ENCODE assay signal across 9 cellular contexts in the genomic region with DNA sequence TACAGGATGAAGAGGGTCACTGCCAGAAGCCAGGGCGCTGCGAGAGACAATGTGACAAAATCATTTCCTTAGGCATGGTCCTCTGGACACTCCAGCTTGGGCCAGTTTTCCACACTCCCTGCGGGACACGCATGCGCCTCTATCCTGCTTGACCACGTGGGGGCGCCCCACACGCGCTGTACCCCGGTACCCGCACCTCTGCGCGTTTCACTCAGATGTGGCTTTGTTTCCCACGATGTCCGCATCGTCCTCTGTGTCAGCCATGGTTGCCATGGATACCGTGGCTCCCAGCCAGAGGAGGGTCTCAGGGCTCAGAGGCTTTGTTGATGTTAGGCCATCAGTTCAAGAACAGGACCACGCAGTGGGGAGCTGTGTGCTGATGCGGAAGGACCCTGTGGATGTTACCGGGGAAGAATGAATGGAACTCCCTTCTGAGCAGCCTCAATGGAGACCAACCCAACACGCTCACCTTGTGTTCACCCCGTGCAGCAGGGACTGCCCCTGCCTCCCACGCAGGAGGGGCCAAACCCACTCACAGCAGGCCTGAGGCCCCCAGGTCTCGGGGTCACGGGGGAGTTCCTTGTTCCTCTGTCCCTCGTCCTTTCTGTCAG.
A peak's percentile ranks its signal among the peaks of the same experiment; 100 is the strongest.
DNase-seq lines count a peak whose midpoint lies in the region; ATAC-seq and TF ChIP-seq lines count a peak whose summit lies in the region.
"Had no signal": no experiment of that assay in that cellular context is flagged by ENCODE, and none has a peak within 500 bp of the region (broad histone marks: within the 10 kb centered on the region; RNA-seq: fewer than 3 reads in every experiment).

No MANE protein-coding gene starts in this region.

- intact Hi-C loops in dorsolateral prefrontal cortex (cut with DNase I): loop anchor here (5.0 to 10.0 kb wide), 2 partner anchors 115 to 162 kb away; no protein-coding TSS in a partner anchor

- H3K27me3 ChIP-seq in dorsolateral prefrontal cortex: peaks cover 0 to 4% (median 0%) of the 10 kb centered on the region in 45 donors
- H3K27me3 ChIP-seq in mesenchymal stem cell (ENCODE audit: control insufficient read depth in 1 of 2, insufficient read depth in 1 of 2, low read length in 2 of 2): peaks cover 50 to 76% of the 10 kb centered on the region in 2 experiments

- peaks cover 20% of the 10 kb centered on the region for H3K4me1 Mint-ChIP-seq in stimulated activated effector memory CD8-positive, alpha-beta T cell treated with anti-CD3 and anti-CD28 coated beads, Interleukin-12 subunit alpha, Interleukin-12 subunit beta, amount 100 ng/mL, for 72 hours

- no peak overlapping the region for H3K14ac ChIP-seq in mesenchymal stem cell (ENCODE audit: low read length in 2 of 2)

- peak; percentile 47 to 84 (median 75) for TF ChIP-seq CTCF in dorsolateral prefrontal cortex (IDR thresholded peaks at IDR 0.05 in 54 of 56, conservative IDR thresholded peaks at IDR 0.05 in 2 of 56; ENCODE audit: low read depth in 1 of 56, partially characterized antibody in 56 of 56)

- H3K4me1 ChIP-seq in mesenchymal stem cell (ENCODE audit: control insufficient read depth, insufficient read depth, low read depth, low read length): no peaks in the 10 kb centered on the region

- no peaks in the 10 kb centered on the region for H3K36me3 ChIP-seq in mesenchymal stem cell (ENCODE audit: control insufficient read depth in 1 of 2, insufficient read depth in 2 of 2, low read depth in 1 of 2, low read length in 2 of 2)

- H3K79me1 ChIP-seq in mesenchymal stem cell (replicated peaks; ENCODE audit: low read length, poor library complexity, severe bottlenecking): no peaks in the 10 kb centered on the region

- no peak overlapping the region for H2AFZ ChIP-seq in mesenchymal stem cell (ENCODE audit: low read depth, low read length)

- WGBS in mesenchymal stem cell: 25% methylated on average over 26 of the region's 26 CpGs

- H4K91ac ChIP-seq in mesenchymal stem cell (ENCODE audit: low read length): no peak overlapping the region

- H3K9ac ChIP-seq in mesenchymal stem cell (ENCODE audit: low read length): no peak overlapping the region

- H3K27ac ChIP-seq in dorsolateral prefrontal cortex: no peak overlapping the region
- no peak overlapping the region for H3K27ac ChIP-seq in mesenchymal stem cell (ENCODE audit: low read length, poor library complexity, severe bottlenecking)

- ATAC-seq in stimulated activated effector memory CD8-positive, alpha-beta T cell treated with anti-CD3 and anti-CD28 coated beads, Interleukin-12 subunit alpha, Interleukin-12 subunit beta, amount 100 ng/mL, for 72 hours: peak; percentile 69
- no peak for ATAC-seq in GM18498 (IDR thresholded peaks at IDR 0.05; ENCODE audit: unreplicated experiment)

- no peaks in the 10 kb centered on the region for H3K9me3 ChIP-seq in mesenchymal stem cell (ENCODE audit: control insufficient read depth, low read length)

- no peak overlapping the region for H3K4me3 Mint-ChIP-seq in stimulated activated effector memory CD8-positive, alpha-beta T cell treated with anti-CD3 and anti-CD28 coated beads, Interleukin-12 subunit alpha, Interleukin-12 subunit beta, amount 100 ng/mL, for 72 hours

- H2BK5ac ChIP-seq in mesenchymal stem cell (ENCODE audit: low read depth, low read length, poor library complexity, severe bottlenecking): no peak overlapping the region

- no peak overlapping the region for H2BK12ac ChIP-seq in mesenchymal stem cell (ENCODE audit: low read length in 2 of 2)

- no peak overlapping the region for H3K4ac ChIP-seq in mesenchymal stem cell (ENCODE audit: low read depth in 1 of 2, low read length in 2 of 2)

- no peak overlapping the region for H2BK15ac ChIP-seq in mesenchymal stem cell (ENCODE audit: low read depth, poor library complexity, severe bottlenecking)

- no peaks in the 10 kb centered on the region for H3K36me3 Mint-ChIP-seq in stimulated activated effector memory CD8-positive, alpha-beta T cell treated with anti-CD3 and anti-CD28 coated beads, Interleukin-12 subunit alpha, Interleukin-12 subunit beta, amount 100 ng/mL, for 72 hours
- H3K36me3 Mint-ChIP-seq: CD8-positive, alpha-beta memory T cell had no signal

- no peak overlapping the region for H2BK120ac ChIP-seq in mesenchymal stem cell (ENCODE audit: low read depth, low read length)

- no peak overlapping the region for H3K18ac ChIP-seq in mesenchymal stem cell (ENCODE audit: low read depth in 1 of 2, low read length in 2 of 2)

- H3K4me3 ChIP-seq in dorsolateral prefrontal cortex (peak overlapping the region in 9 of 59 donors; percentile 2 to 29 (median 24)), mesenchymal stem cell (ENCODE audit: insufficient read depth in 1 of 2, low read depth in 1 of 2, low read length in 2 of 2) (no peak overlapping the region)

- no peak overlapping the region for H3K27ac Mint-ChIP-seq in stimulated activated effector memory CD8-positive, alpha-beta T cell treated with anti-CD3 and anti-CD28 coated beads, Interleukin-12 subunit alpha, Interleukin-12 subunit beta, amount 100 ng/mL, for 72 hours

- H2AK5ac ChIP-seq in mesenchymal stem cell (ENCODE audit: low read length, severe bottlenecking): no peak overlapping the region

- H3K4me2 ChIP-seq in mesenchymal stem cell (ENCODE audit: low read length, poor library complexity, severe bottlenecking): no peak overlapping the region

- no peak overlapping the region for H3K23ac ChIP-seq in mesenchymal stem cell (ENCODE audit: low read length in 2 of 2)

- H4K8ac ChIP-seq in mesenchymal stem cell (ENCODE audit: low read length): no peak overlapping the region

- DNase-seq in DMS79 treated with DMSO at 0.1 percent for 48 hours (lab: John Stamatoyannopoulos, UW) (peak; percentile 61), DMS79 (lab: John Stamatoyannopoulos, UW) (no peak), NCI-H1694 (lab: John Stamatoyannopoulos, UW) (peak; percentile 30), dorsolateral prefrontal cortex (peak; percentile 46 to 85 (median 72)), mesenchymal stem cell (peak; percentile 14)
- DNase-seq in activated CD4-positive, alpha-beta T cell treated with anti-CD3 and anti-CD28 coated beads for 24 hours (ENCODE audit: low read depth in 2 of 2): peak; percentile 3 to 44
- DNase-seq in stimulated activated effector memory CD8-positive, alpha-beta T cell treated with anti-CD3 and anti-CD28 coated beads, Interleukin-12 subunit alpha, Interleukin-12 subunit beta, amount 100 ng/mL, for 72 hours (ENCODE audit: low spot score in 2 of 2): peak; percentile 31 to 68

- no peaks in the 10 kb centered on the region for H3K9me3 Mint-ChIP-seq in stimulated activated effector memory CD8-positive, alpha-beta T cell treated with anti-CD3 and anti-CD28 coated beads, Interleukin-12 subunit alpha, Interleukin-12 subunit beta, amount 100 ng/mL, for 72 hours
- H3K9me3 Mint-ChIP-seq: CD8-positive, alpha-beta memory T cell had no signal
